In genomic region chr3:96324087-96324486, GRCh38 we compare ENCODE assay signal across 9 cellular contexts.
"Had no signal": no experiment of that assay in that cellular context is flagged by ENCODE, and none has a peak within 500 bp of the region (broad histone marks: within the 10 kb centered on the region; RNA-seq: fewer than 3 reads in every experiment).

No MANE protein-coding gene starts in this region.

- H3K27ac ChIP-seq: GM23248 had no signal

- ATAC-seq: GM23338, HCT116 had no signal

- H3K9me3 ChIP-seq: HAP-1 had no signal

- DNase-seq: GM23248, GOT3, H7, H9, HCEC 1CT, HFFc6 had no signal

- H3K4me2 ChIP-seq: GM23338 had no signal

- H3K4me3 ChIP-seq: GM23248, GM23338, HAP-1 had no signal

- H3K36me3 ChIP-seq: HAP-1 had no signal

- H3K9ac ChIP-seq: GM23248 had no signal

- H2AFZ ChIP-seq: GM23248, GM23338 had no signal
